In genomic region chr19:2149980-2150793, GRCh38 we compare ENCODE assay signal across 8 cellular contexts. TPM values are rescaled to one million over a fixed set of nuclear protein-coding genes. Genes with fewer than 3 reads are reported as not detected.
A peak's percentile ranks its signal among the peaks of the same experiment; 100 is the strongest.
DNase-seq lines count a peak whose midpoint lies in the region; ATAC-seq and TF ChIP-seq lines count a peak whose summit lies in the region.

No MANE protein-coding gene starts in this region.

- H3K4me3 Mint-ChIP-seq in Calu3 (ENCODE audit: low read depth, unreplicated experiment) (peak overlapping the region; percentile 75), chondrocyte (ENCODE audit: unreplicated experiment) (peak overlapping the region; percentile 87)

- H3K4me1 ChIP-seq in mucosa of stomach (ENCODE audit: control insufficient read depth, insufficient read depth, low read length): peaks cover 20% of the 10 kb centered on the region

- DNase-seq in Calu3 (no peak), LoVo (ENCODE audit: low spot score) (peak; percentile 32), chondrocyte (ENCODE audit: low spot score) (no peak), T1000 (lab: John Stamatoyannopoulos, UW) (no peak), dedifferentiated amniotic fluid mesenchymal stem cell (ENCODE audit: extremely low spot score) (no peak), NCI-H526 (lab: John Stamatoyannopoulos, UW) (no peak)

- H3K9ac ChIP-seq in mucosa of stomach (ENCODE audit: low read length): peak overlapping the region; percentile 81

- H3K27ac Mint-ChIP-seq in Calu3 (ENCODE audit: unreplicated experiment) (peak overlapping the region; percentile 47), chondrocyte (ENCODE audit: unreplicated experiment) (peak overlapping the region; percentile 91)

- intact Hi-C loops in Calu3 (cut with micrococcal nuclease; ENCODE audit: unreplicated experiment): loop anchor here (10.0 kb wide), 1 partner anchor 85 kb away; the partner anchor contains the start of genes PLEKHJ1 and SF3A2

- CTCF ChIA-PET in Calu3 (lab: Charles Lee): interaction anchor here (1.2 kb wide), 1 partner anchor 17 kb away, joined by 3 read pairs; no protein-coding TSS in a partner anchor

- no peak for ATAC-seq in GM21528 (IDR thresholded peaks at IDR 0.05; ENCODE audit: low FRiP score, unreplicated experiment)

- H3K9me3 ChIP-seq in mucosa of stomach (ENCODE audit: control insufficient read depth, low read length): no peaks in the 10 kb centered on the region

- TF ChIP-seq CTCF in Calu3 (IDR thresholded peaks at IDR 0.05; ENCODE audit: unreplicated experiment): no peak
- TF ChIP-seq CTCF in chondrocyte (IDR thresholded peaks at IDR 0.05): no peak

- H3K4me1 Mint-ChIP-seq in Calu3 (ENCODE audit: low read depth, unreplicated experiment) (peaks cover under 1% of the 10 kb centered on the region), chondrocyte (ENCODE audit: low read depth) (peaks cover 53% of the 10 kb centered on the region)

- H3K4me3 ChIP-seq in mucosa of stomach (ENCODE audit: low read length): peak overlapping the region; percentile 89

- peaks cover 4% of the 10 kb centered on the region for H3K36me3 ChIP-seq in mucosa of stomach (ENCODE audit: control insufficient read depth, insufficient read depth, low read length)

- no peaks in the 10 kb centered on the region for H3K9me3 Mint-ChIP-seq in Calu3 (ENCODE audit: low read depth, unreplicated experiment)
- H3K9me3 Mint-ChIP-seq in chondrocyte (ENCODE audit: low read depth): no peaks in the 10 kb centered on the region

- no peaks in the 10 kb centered on the region for H3K27me3 Mint-ChIP-seq in Calu3 (ENCODE audit: unreplicated experiment)
- no peaks in the 10 kb centered on the region for H3K27me3 Mint-ChIP-seq in chondrocyte (ENCODE audit: low read depth)

- BruUV-seq in Calu3 (replicated peaks; lab: Mats Ljungman, UMichigan): TSS peak; percentile 56

- H3K27me3 ChIP-seq in mucosa of stomach (ENCODE audit: control insufficient read depth, insufficient read depth, low read length): no peaks in the 10 kb centered on the region

- peaks cover 60% of the 10 kb centered on the region for H3K36me3 Mint-ChIP-seq in Calu3 (ENCODE audit: insufficient read depth, unreplicated experiment)
- no peaks in the 10 kb centered on the region for H3K36me3 Mint-ChIP-seq in chondrocyte (ENCODE audit: low read depth)

RNA-seq across cellular contexts. Expression of gene AP3D1, which starts 1.2 kb away (rescaled TPM):
- total RNA-seq in Calu3 (2022): 107 and 108 TPM in 2 replicates
- 139 to 157 TPM (median 144 TPM) in 3 replicates for total RNA-seq in chondrocyte

RNA-seq across cellular contexts. Expression of gene DOT1L, which starts 13.5 kb away (rescaled TPM):
- total RNA-seq in Calu3 (2022) (39.3 and 42.9 TPM in 2 replicates), chondrocyte (24.0 to 26.2 TPM (median 24.9 TPM) in 3 replicates)

RNA-seq across cellular contexts. Expression of gene IZUMO4, which starts 53.5 kb away (rescaled TPM):
- total RNA-seq in Calu3 (2022) (2.7 and 2.8 TPM in 2 replicates), chondrocyte (2.4 to 3.9 TPM (median 3.2 TPM) in 3 replicates)

RNA-seq across cellular contexts. Expression of gene MOB3A, which starts 54.1 kb away (rescaled TPM):
- total RNA-seq in Calu3 (2022) (13.7 and 15.8 TPM in 2 replicates), chondrocyte (34.6 to 48.0 TPM (median 45.5 TPM) in 3 replicates)
